In the genomic region with DNA sequence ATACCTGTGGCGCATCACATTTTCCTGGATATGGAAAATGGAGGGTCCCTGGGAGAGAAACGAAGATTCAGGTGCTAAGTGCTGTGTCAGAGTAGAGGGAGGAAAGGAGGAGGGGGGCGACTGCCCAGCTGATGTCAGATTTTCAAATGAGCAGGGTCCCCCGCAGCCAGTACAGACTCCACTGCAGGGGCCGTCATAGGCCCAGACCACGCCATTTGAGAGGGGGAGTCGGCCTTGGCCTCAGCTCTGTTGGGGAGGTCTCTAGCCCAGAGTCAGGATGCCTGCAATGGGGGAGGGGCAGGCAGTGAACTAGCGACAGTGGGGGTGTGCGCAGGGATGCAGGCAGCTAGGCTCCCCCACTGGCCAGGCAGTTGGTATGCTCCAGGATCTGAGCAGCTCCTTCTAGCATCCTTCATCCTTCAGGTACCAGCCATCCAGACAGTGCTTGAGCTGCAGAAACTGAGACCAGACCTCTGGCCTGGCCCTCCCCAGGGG, we compare ENCODE assay signal across 1 cellular context.
TF ChIP-seq lines count a peak whose summit lies in the region.

Gene BSCL2, minus strand, starts transcription at position 148 of the 495 bp plus-strand sequence. CDS start 229 bp downstream, outside the sequence.
Gene GNG3, plus strand, starts transcription at position 400 of the 495 bp plus-strand sequence. CDS start 620 bp downstream, outside the sequence.

TF ChIP-seq in WTC11, 78 proteins besides CTCF, POLR2A, EP300 and RAD21 (continued from another document):
- TF ChIP-seq ATF2 (CRISPR knock-in tag; IDR thresholded peaks at IDR 0.05; ENCODE audit: borderline replicate concordance, low read depth) = no peak
- TF ChIP-seq, protein P1, sequence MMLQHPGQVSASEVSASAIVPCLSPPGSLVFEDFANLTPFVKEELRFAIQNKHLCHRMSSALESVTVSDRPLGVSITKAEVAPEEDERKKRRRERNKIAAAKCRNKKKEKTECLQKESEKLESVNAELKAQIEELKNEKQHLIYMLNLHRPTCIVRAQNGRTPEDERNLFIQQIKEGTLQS (CRISPR knock-in tag; conservative IDR thresholded peaks at IDR 0.05) = no peak
